19 cellular contexts compared by ENCODE assay signal in the genomic region with DNA sequence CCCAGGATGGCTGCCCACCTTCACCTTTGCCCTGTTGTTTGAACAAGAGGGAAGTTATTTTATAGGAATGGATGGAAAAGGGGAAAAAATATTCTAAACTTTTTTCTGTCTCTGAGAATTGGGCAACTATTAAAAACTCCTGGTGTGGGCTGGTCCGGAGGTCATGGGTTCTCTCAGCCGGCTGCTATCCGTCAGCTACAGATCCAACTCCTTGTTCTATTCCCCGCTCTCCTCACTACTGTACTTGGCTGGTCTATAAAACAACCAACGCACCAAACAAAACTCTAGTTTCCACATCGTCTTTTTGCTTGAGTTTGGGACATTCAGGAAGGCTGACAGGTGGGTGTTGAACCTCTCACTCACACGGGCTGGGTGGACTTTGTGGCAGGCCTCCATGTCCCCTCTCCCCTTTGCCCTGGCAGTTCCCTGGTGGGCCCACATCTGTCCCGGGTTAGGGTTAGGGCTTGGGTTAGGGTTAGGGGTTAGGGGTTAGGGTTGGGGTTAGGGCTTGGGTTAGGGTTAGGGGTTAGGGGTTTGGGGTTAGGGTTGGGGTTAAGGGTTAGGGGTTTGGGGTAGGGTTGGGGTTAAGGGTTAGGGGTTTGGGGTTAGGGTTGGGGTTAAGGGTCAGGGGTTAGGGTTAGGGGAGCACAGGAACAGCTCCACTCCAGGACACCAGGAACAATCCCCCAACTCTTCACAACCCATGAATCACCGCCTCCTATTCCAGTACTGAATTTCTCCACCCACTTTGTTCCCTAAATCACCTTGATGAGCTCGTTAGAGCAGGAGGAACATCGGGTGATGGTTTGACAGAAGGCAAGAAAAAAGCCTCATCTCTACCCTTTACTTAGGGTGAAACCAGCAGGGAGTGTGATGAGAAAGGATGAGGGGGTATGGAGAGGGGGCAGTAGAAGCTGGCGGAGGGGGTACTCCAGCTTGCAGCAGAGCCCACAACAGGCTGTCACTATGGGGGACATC.
DNase-seq lines count a peak whose midpoint lies in the region; ATAC-seq and TF ChIP-seq lines count a peak whose summit lies in the region.
"Had no signal": no experiment of that assay in that cellular context is flagged by ENCODE, and none has a peak within 500 bp of the region (broad histone marks: within the 10 kb centered on the region; RNA-seq: fewer than 3 reads in every experiment).

No MANE protein-coding gene starts in this region.

- H4K20me1 ChIP-seq in osteoblast (ENCODE audit: insufficient read depth, low read length), result no peaks in the 10 kb centered on the region

- H3K4me2 ChIP-seq in osteoblast (ENCODE audit: insufficient read depth, low read length), result no peak overlapping the region

- H3K79me2 ChIP-seq in osteoblast (ENCODE audit: insufficient read depth, low read length), result no peaks in the 10 kb centered on the region

- H3K27ac ChIP-seq in left lung, result peak overlapping the region; percentile 33 to 39
- no peak overlapping the region for H3K27ac ChIP-seq in osteoblast (ENCODE audit: low read depth, low read length)
- H3K27ac ChIP-seq in upper lobe of right lung, result peak overlapping the region; percentile 58
- H3K27ac ChIP-seq: 22Rv1, RWPE1, SJSA1 had no signal

- H3K27me3 ChIP-seq in left lung (peaks cover 0 to 5% of the 10 kb centered on the region in 2 donors), osteoblast (ENCODE audit: insufficient read depth, low read length) (no peaks in the 10 kb centered on the region), upper lobe of right lung (no peaks in the 10 kb centered on the region)
- H3K27me3 ChIP-seq: SJSA1 had no signal

- peak; percentile 1 for DNase-seq in activated CD8-positive, alpha-beta memory T cell treated with anti-CD3 and anti-CD28 coated beads for 24 hours
- no peak for DNase-seq in activated CD8-positive, alpha-beta memory T cell treated with anti-CD3 and anti-CD28 coated beads, Interleukin-2, amount 50 U/mL, for 4 hours
- DNase-seq in left lung, result no peak
- peak; percentile 65 for DNase-seq in osteoblast (ENCODE audit: insufficient read length, low spot score, missing footprints)
- no peak for DNase-seq in upper lobe of right lung
- DNase-seq in mesenteric fat pad (ENCODE audit: low spot score), result no peak
- no peak for DNase-seq in HK-2 (ENCODE audit: unreplicated experiment)
- no peak for DNase-seq in A172 (ENCODE audit: low spot score)
- DNase-seq: CD4-positive, alpha-beta memory T cell; HCEC 1CT; KG1; NCI-H1436 treated with DMSO at 0.1 percent for 48 hours; NCI-H2029 treated with DMSO at 0.1 percent for 48 hours; NCI-H2171 treated with DMSO at 0.1 percent for 48 hours; NCI-H774; PC-3 had no signal

- intact Hi-C loops in left lung (cut with DNase I) (no loop called here), upper lobe of right lung (cut with DNase I) (no loop called here)

- TF ChIP-seq CTCF in left lung (IDR thresholded peaks at IDR 0.05) (no peak), osteoblast (IDR thresholded peaks at IDR 0.05; ENCODE audit: extremely low read depth, low read depth, low read length) (no peak), upper lobe of right lung (IDR thresholded peaks at IDR 0.05) (no peak)

- H3K36me3 ChIP-seq in left lung (no peaks in the 10 kb centered on the region), osteoblast (ENCODE audit: insufficient read depth, low read length) (no peaks in the 10 kb centered on the region), upper lobe of right lung (no peaks in the 10 kb centered on the region)
- H3K36me3 ChIP-seq: SJSA1 had no signal

- H3K4me1 ChIP-seq in left lung (no peaks in the 10 kb centered on the region), osteoblast (ENCODE audit: insufficient read depth, low read length) (no peaks in the 10 kb centered on the region), upper lobe of right lung (no peaks in the 10 kb centered on the region)
- H3K4me1 ChIP-seq: SJSA1 had no signal

- H3K9me3 ChIP-seq in left lung, result no peaks in the 10 kb centered on the region
- no peaks in the 10 kb centered on the region for H3K9me3 ChIP-seq in osteoblast (ENCODE audit: low read depth, low read length)
- no peaks in the 10 kb centered on the region for H3K9me3 ChIP-seq in upper lobe of right lung

- H2AFZ ChIP-seq in osteoblast (ENCODE audit: low read length), result no peak overlapping the region

- H3K4me3 ChIP-seq in left lung (no peak overlapping the region), osteoblast (ENCODE audit: insufficient read depth, low read length) (no peak overlapping the region), upper lobe of right lung (no peak overlapping the region)
- H3K4me3 ChIP-seq: SJSA1 had no signal

- peak; percentile 65 for ATAC-seq in left lung
- ATAC-seq in upper lobe of right lung, result peak; percentile 16
- ATAC-seq: PC-3 had no signal

Comparison
In these comparisons a context has a peak if more than half of its experiments do, and no peak if none do; other contexts are left out.
1. DNase-seq: peak in activated CD8-positive, alpha-beta memory T cell treated with anti-CD3 and anti-CD28 coated beads for 24 hours (single experiment) and osteoblast (single experiment); none in activated CD8-positive, alpha-beta memory T cell treated with anti-CD3 and anti-CD28 coated beads, Interleukin-2, amount 50 U/mL, for 4 hours (single experiment), left lung (0 of 2), upper lobe of right lung (single experiment), mesenteric fat pad (single experiment), HK-2 (single experiment) and A172 (single experiment).